8 cellular contexts compared by ENCODE assay signal in the genomic region with DNA sequence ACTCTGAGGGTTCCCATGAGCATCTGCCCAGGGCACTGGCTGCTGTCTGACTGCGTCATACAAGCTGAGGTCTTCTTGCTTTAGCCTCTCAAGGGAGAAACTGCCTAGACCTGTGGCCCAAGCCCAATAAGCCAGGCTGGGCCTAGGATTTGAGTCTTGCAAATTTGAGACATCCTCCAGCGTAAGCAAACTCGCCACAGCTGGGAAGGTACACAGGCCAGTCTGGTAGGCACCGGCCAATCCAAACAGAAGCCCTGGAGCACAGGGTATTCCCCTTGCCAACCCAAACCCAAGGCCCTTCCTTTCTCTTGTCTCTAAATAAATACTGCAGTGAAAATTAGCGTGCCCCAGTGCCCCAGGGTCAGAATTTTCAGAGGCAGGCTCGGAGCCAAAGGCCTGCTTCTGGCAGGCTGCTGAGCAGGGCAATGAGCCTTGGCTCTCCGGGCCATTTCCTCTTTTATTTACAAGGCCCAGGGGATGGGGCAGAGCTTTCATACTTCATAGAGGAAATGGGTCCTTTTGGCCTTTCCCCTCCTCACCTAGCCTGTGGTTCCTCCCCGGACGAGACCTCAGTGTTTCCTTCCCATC. TPM values are rescaled to one million over a fixed set of nuclear protein-coding genes. Genes with fewer than 3 reads are reported as not detected.
DNase-seq lines count a peak whose midpoint lies in the region; ATAC-seq, FAIRE-seq and TF ChIP-seq lines count a peak whose summit lies in the region.

No MANE protein-coding gene starts in this region.

- H3K4me3 ChIP-seq in OCI-LY3 (ENCODE audit: low read length) = 0 out of 2 replicates have a peak overlapping the region, but pooled peaks have one; percentile 3
- no peak overlapping the region for H3K4me3 ChIP-seq in esophagus squamous epithelium
- H3K4me3 ChIP-seq in mesendoderm (ENCODE audit: low read length) = no peak overlapping the region

- H3K9ac ChIP-seq in OCI-LY3 (ENCODE audit: low read length) (peak overlapping the region; percentile 54), mesendoderm (ENCODE audit: low read length) (no peak overlapping the region)

- DNase-seq in esophagus squamous epithelium (lab: John Stamatoyannopoulos, UW) = no peak
- peak in 9 of 10 donors; percentile 28 to 89 (median 51) for DNase-seq in posterior cingulate gyrus
- no peak for DNase-seq in mesendoderm
- no peak for DNase-seq in SW 1271 (lab: John Stamatoyannopoulos, UW)
- no peak for DNase-seq in HTR-8/SVneo (ENCODE audit: insufficient read length, low spot score)

- H3K23ac ChIP-seq in mesendoderm (ENCODE audit: low read length) = no peak overlapping the region

- H3K79me1 ChIP-seq in mesendoderm (ENCODE audit: low read length) = no peaks in the 10 kb centered on the region

- H3K4me1 ChIP-seq in OCI-LY3 (ENCODE audit: low read length) = peaks cover 41% of the 10 kb centered on the region
- peaks cover 7 to 23% (median 9%) of the 10 kb centered on the region in 3 donors for H3K4me1 ChIP-seq in esophagus squamous epithelium
- no peaks in the 10 kb centered on the region for H3K4me1 ChIP-seq in mesendoderm (ENCODE audit: control insufficient read depth, low read depth, low read length)

- no peak overlapping the region for H2BK15ac ChIP-seq in mesendoderm (replicated peaks; ENCODE audit: low read depth)

- TF ChIP-seq CTCF in C4-2B (conservative IDR thresholded peaks at IDR 0.05) (no peak), OCI-LY3 (IDR thresholded peaks at IDR 0.05; ENCODE audit: low read depth, low read length) (no peak), esophagus squamous epithelium (IDR thresholded peaks at IDR 0.05) (no peak)

- no peak for TF ChIP-seq POLR2A in esophagus squamous epithelium (IDR thresholded peaks at IDR 0.05)

- H3K36me3 ChIP-seq in OCI-LY3 (replicated peaks; ENCODE audit: low read depth, low read length) (peaks cover 54% of the 10 kb centered on the region), esophagus squamous epithelium (peaks cover 12 to 94% (median 32%) of the 10 kb centered on the region in 3 donors), mesendoderm (ENCODE audit: control insufficient read depth, insufficient read depth, low read length) (peaks cover 28% of the 10 kb centered on the region)

- intact Hi-C loops in esophagus squamous epithelium (cut with DNase I) = loop anchor here (10.0 kb wide), 1 partner anchor 188 kb away; the partner anchor contains the start of gene ST3GAL5
- intact Hi-C loops in posterior cingulate gyrus (cut with DNase I) = no loop called here

- no peak overlapping the region for H4K5ac ChIP-seq in mesendoderm (ENCODE audit: low read length)

- no peak overlapping the region for H2AK5ac ChIP-seq in mesendoderm (ENCODE audit: low read length)

- H3K56ac ChIP-seq in mesendoderm (ENCODE audit: low read length) = no peak overlapping the region

- H4K20me1 ChIP-seq in OCI-LY3 (ENCODE audit: insufficient read depth, low read length) = no peaks in the 10 kb centered on the region

- no peak for FAIRE-seq in HTR-8/SVneo (lab: Jason Lieb, UNC)

- H3K27me3 ChIP-seq in OCI-LY3 (ENCODE audit: low read depth, low read length) (no peaks in the 10 kb centered on the region), esophagus squamous epithelium (no peaks in the 10 kb centered on the region), mesendoderm (ENCODE audit: insufficient read depth, low read length, poor library complexity) (no peaks in the 10 kb centered on the region)

- H3K18ac ChIP-seq in mesendoderm (ENCODE audit: low read length) = no peak overlapping the region

- H3K4me2 ChIP-seq in OCI-LY3 (ENCODE audit: low read length) (peak overlapping the region; percentile 50), mesendoderm (ENCODE audit: low read length) (no peak overlapping the region)

- ATAC-seq in GM21528 (IDR thresholded peaks at IDR 0.05; ENCODE audit: low FRiP score, unreplicated experiment) = peak; percentile 58

- H4K8ac ChIP-seq in mesendoderm (ENCODE audit: low read depth, low read length) = no peak overlapping the region

- no peaks in the 10 kb centered on the region for H3K9me3 ChIP-seq in OCI-LY3 (ENCODE audit: insufficient read depth, low read length)
- no peaks in the 10 kb centered on the region for H3K9me3 ChIP-seq in esophagus squamous epithelium

- 0 to 30% methylated on average over 5 to 6 of the region's 9 CpGs for WGBS in esophagus squamous epithelium, 2 donors
- no CpG with 5 or more reads among the region's 9 CpGs for WGBS in mesendoderm (ENCODE audit: extremely low coverage, insufficient coverage, low lambda C conversion rate)

- peak overlapping the region; percentile 62 for H3K27ac ChIP-seq in C4-2B
- H3K27ac ChIP-seq in OCI-LY3 (ENCODE audit: low read length) = peak overlapping the region; percentile 93
- peak overlapping the region; percentile 12 to 75 (median 44) for H3K27ac ChIP-seq in esophagus squamous epithelium
- no peak overlapping the region for H3K27ac ChIP-seq in mesendoderm (ENCODE audit: low read depth, low read length)

- no peaks in the 10 kb centered on the region for H3K79me2 ChIP-seq in OCI-LY3 (ENCODE audit: low read length)
- no peaks in the 10 kb centered on the region for H3K79me2 ChIP-seq in mesendoderm (ENCODE audit: control insufficient read depth, insufficient read depth, low read length)

- no peak overlapping the region for H2AFZ ChIP-seq in OCI-LY3 (ENCODE audit: low read depth, low read length)

- H2BK5ac ChIP-seq in mesendoderm (ENCODE audit: low read length) = no peak overlapping the region

- H2BK120ac ChIP-seq in mesendoderm (ENCODE audit: low read depth, low read length) = no peak overlapping the region

- H3K4ac ChIP-seq in mesendoderm (ENCODE audit: low read depth, low read length) = no peak overlapping the region

RNA-seq across cellular contexts. Expression of gene POLR1A, which starts 33.3 kb away (rescaled TPM):
- 10 to 100 TPM; 11.8 to 20.2 (median 16.2) TPM for total RNA-seq in esophagus squamous epithelium
- 19.8 TPM for polyA plus RNA-seq in mesendoderm (2013, experiment 1 of 2)
- 19.2 TPM for polyA plus RNA-seq in mesendoderm (2013, experiment 2 of 2)

RNA-seq across cellular contexts. Expression of gene PTCD3, which starts 33.7 kb away (rescaled TPM):
- 10 to 100 TPM; 16.7 to 63.9 (median 53.1) TPM for total RNA-seq in esophagus squamous epithelium
- polyA plus RNA-seq in mesendoderm (2013, experiment 1 of 2) = 71.0 TPM
- polyA plus RNA-seq in mesendoderm (2013, experiment 2 of 2) = 72.6 TPM

Comparison
In these comparisons a context has a peak if more than half of its experiments do, and no peak if none do; other contexts are left out.
1. DNase-seq: peak in posterior cingulate gyrus (9 of 10); none in esophagus squamous epithelium (single experiment), mesendoderm (single experiment), SW 1271 (0 of 2) and HTR-8/SVneo (single experiment).